9 cellular contexts compared by ENCODE assay signal in genomic region chr7:22173884-22174573, GRCh38.
A peak's percentile ranks its signal among the peaks of the same experiment; 100 is the strongest.
DNase-seq lines count a peak whose midpoint lies in the region; ATAC-seq and TF ChIP-seq lines count a peak whose summit lies in the region.
"Had no signal": no experiment of that assay in that cellular context is flagged by ENCODE, and none has a peak within 500 bp of the region (broad histone marks: within the 10 kb centered on the region; RNA-seq: fewer than 3 reads in every experiment).

No MANE protein-coding gene starts in this region.

- no peaks in the 10 kb centered on the region for H3K9me3 ChIP-seq in adrenal gland (replicated peaks in 1 of 3)

- H3K4me3 Mint-ChIP-seq in activated naive CD4-positive, alpha-beta T cell treated with anti-CD3 and anti-CD28 coated beads, Interleukin-2, amount 10 ng/mL, durations not matched to agents 7 days and 5 days = no peak overlapping the region
- H3K4me3 Mint-ChIP-seq: brain had no signal

- H3K9me3 Mint-ChIP-seq in activated naive CD4-positive, alpha-beta T cell treated with anti-CD3 and anti-CD28 coated beads, Interleukin-2, amount 10 ng/mL, durations not matched to agents 7 days and 5 days = no peaks in the 10 kb centered on the region

- WGBS in adrenal gland, 4 donors = 77 to 87% (median 82%) methylated on average over 4 of the region's 4 CpGs

- DNase-seq in GM10248 (ENCODE audit: extremely low spot score) (peak; percentile 30), adrenal gland (no peak), left colon (no peak), NCI-H524 treated with DMSO at 0.1 percent for 48 hours (lab: John Stamatoyannopoulos, UW) (no peak)
- peak; percentile 75 for DNase-seq in activated naive CD4-positive, alpha-beta T cell treated with anti-CD3 and anti-CD28 coated beads, Interleukin-2, amount 10 ng/mL, durations not matched to agents 7 days and 5 days
- DNase-seq in stimulated activated naive CD4-positive, alpha-beta T cell treated with Interleukin-2 at 50 U/mL for 16 hours (lab: John Stamatoyannopoulos, UW) = no peak

- no peak overlapping the region for H3K4me3 ChIP-seq in adrenal gland

- intact Hi-C loops in adrenal gland (cut with DNase I) = no loop called here
- intact Hi-C loops in left colon (cut with DNase I, micrococcal nuclease) = no loop called here

- TF ChIP-seq CTCF in GM10248 (IDR thresholded peaks at IDR 0.05; ENCODE audit: control extremely low read depth, extremely low read depth, low read depth, missing control alignments) (no peak), adrenal gland (IDR thresholded peaks at IDR 0.05) (no peak)

- H3K36me3 ChIP-seq in adrenal gland (replicated peaks in 1 of 2) = no peaks in the 10 kb centered on the region

- no peaks in the 10 kb centered on the region for H3K4me1 ChIP-seq in adrenal gland (replicated peaks in 1 of 2)

- peaks cover 18% of the 10 kb centered on the region for H3K4me1 Mint-ChIP-seq in activated naive CD4-positive, alpha-beta T cell treated with anti-CD3 and anti-CD28 coated beads, Interleukin-2, amount 10 ng/mL, durations not matched to agents 7 days and 5 days

- no peaks in the 10 kb centered on the region for H3K36me3 Mint-ChIP-seq in activated naive CD4-positive, alpha-beta T cell treated with anti-CD3 and anti-CD28 coated beads, Interleukin-2, amount 10 ng/mL, durations not matched to agents 7 days and 5 days

- POLR2A ChIA-PET in GM10248 (lab: Yijun Ruan, JAX) = no interaction called here

- H3K27ac ChIP-seq in adrenal gland = no peak overlapping the region

- ATAC-seq in GM19455 (IDR thresholded peaks at IDR 0.05; ENCODE audit: unreplicated experiment) = peak; percentile 76
- ATAC-seq in HG03439 (IDR thresholded peaks at IDR 0.05; ENCODE audit: unreplicated experiment) = peak; percentile 72
- no peak for ATAC-seq in left colon

- no peak for TF ChIP-seq POLR2A in adrenal gland (IDR thresholded peaks at IDR 0.05)

- H3K27me3 Mint-ChIP-seq in activated naive CD4-positive, alpha-beta T cell treated with anti-CD3 and anti-CD28 coated beads, Interleukin-2, amount 10 ng/mL, durations not matched to agents 7 days and 5 days = peaks cover 13% of the 10 kb centered on the region

- CTCF ChIA-PET in GM10248 (lab: Yijun Ruan, JAX) = interaction anchor here (0.9 to 2.1 kb wide), 4 partner anchors 14 to 91 kb away, joined by 3 to 6 read pairs (median 4); no protein-coding TSS in a partner anchor
- CTCF ChIA-PET in activated naive CD4-positive, alpha-beta T cell treated with anti-CD3 and anti-CD28 coated beads, Interleukin-2, amount 10 ng/mL, durations not matched to agents 7 days and 5 days (lab: Charles Lee) = no interaction called here

- H3K27me3 ChIP-seq in adrenal gland = no peaks in the 10 kb centered on the region

- peak overlapping the region; percentile 1 for H3K27ac Mint-ChIP-seq in activated naive CD4-positive, alpha-beta T cell treated with anti-CD3 and anti-CD28 coated beads, Interleukin-2, amount 10 ng/mL, durations not matched to agents 7 days and 5 days
- H3K27ac Mint-ChIP-seq: brain had no signal

Comparison
In these comparisons a context has a peak if more than half of its experiments do, and no peak if none do; other contexts are left out.
1. DNase-seq: peak in GM10248 (single experiment) and activated naive CD4-positive, alpha-beta T cell treated with anti-CD3 and anti-CD28 coated beads, Interleukin-2, amount 10 ng/mL, durations not matched to agents 7 days and 5 days (single experiment); none in adrenal gland (0 of 7), left colon (0 of 2), stimulated activated naive CD4-positive, alpha-beta T cell treated with Interleukin-2 at 50 U/mL for 16 hours (single experiment) and NCI-H524 treated with DMSO at 0.1 percent for 48 hours (single experiment).